ENCODE assay signal across 22 cellular contexts in genomic region chr7:66539948-66540375, GRCh38.
"Had no signal": no experiment of that assay in that cellular context is flagged by ENCODE, and none has a peak within 500 bp of the region (broad histone marks: within the 10 kb centered on the region; RNA-seq: fewer than 3 reads in every experiment).

No MANE protein-coding gene starts in this region.

- H3K27ac ChIP-seq: brain microvascular endothelial cell, esophagus squamous epithelium, hepatocyte, tibial nerve had no signal

- ATAC-seq: activated CD8-positive, alpha-beta T cell treated with anti-CD3 and anti-CD28 coated beads for 36 hours; activated naive CD8-positive, alpha-beta T cell treated with anti-CD3 and anti-CD28 coated beads, Interleukin-2, amount 50 U/mL, for 24 hours; activated T-helper 17 cell treated with anti-CD3 and anti-CD28 coated beads, Interleukin-2, amount 50 U/mL, for 72 hours; natural killer cell had no signal

- H3K27me3 ChIP-seq: brain microvascular endothelial cell, esophagus squamous epithelium, hepatocyte, tibial nerve had no signal

- H3K27me3 Mint-ChIP-seq: activated CD4-positive, alpha-beta T cell treated with anti-CD3 and anti-CD28 coated beads, Interleukin-2, amount 10 ng/mL, durations not matched to agents 24 days and 14 days; activated CD8-positive, alpha-beta T cell treated with anti-CD3 and anti-CD28 coated beads for 36 hours; activated naive CD8-positive, alpha-beta T cell treated with anti-CD3 and anti-CD28 coated beads, Interleukin-2, amount 50 U/mL, for 24 hours; activated T-helper 17 cell treated with anti-CD3 and anti-CD28 coated beads, Interleukin-2, amount 50 U/mL, for 72 hours; stimulated activated naive CD8-positive, alpha-beta T cell treated with anti-CD3 and anti-CD28 coated beads, Interleukin-15, Interleukin-2, amounts not matched to agents 100 ng/mL and 50 ng/mL, for 24 hours had no signal

- H3K27ac Mint-ChIP-seq: activated CD4-positive, alpha-beta T cell treated with anti-CD3 and anti-CD28 coated beads, Interleukin-2, amount 10 ng/mL, durations not matched to agents 24 days and 14 days; activated CD8-positive, alpha-beta T cell treated with anti-CD3 and anti-CD28 coated beads for 36 hours; activated naive CD4-positive, alpha-beta T cell treated with anti-CD3 and anti-CD28 coated beads for 36 hours; activated naive CD8-positive, alpha-beta T cell treated with anti-CD3 and anti-CD28 coated beads, Interleukin-2, amount 50 U/mL, for 24 hours; activated T-helper 17 cell treated with anti-CD3 and anti-CD28 coated beads, Interleukin-2, amount 50 U/mL, for 72 hours; stimulated activated naive CD8-positive, alpha-beta T cell treated with anti-CD3 and anti-CD28 coated beads, Interleukin-15, Interleukin-2, amounts not matched to agents 100 ng/mL and 50 ng/mL, for 24 hours had no signal

- H3K4me1 Mint-ChIP-seq: activated CD4-positive, alpha-beta T cell treated with anti-CD3 and anti-CD28 coated beads, Interleukin-2, amount 10 ng/mL, durations not matched to agents 24 days and 14 days had no signal

- H3K4me3 ChIP-seq: esophagus squamous epithelium, hepatocyte, lung, tibial nerve had no signal

- DNase-seq: activated CD4-positive, alpha-beta T cell treated with anti-CD3 and anti-CD28 coated beads, Interleukin-2, amount 10 ng/mL, durations not matched to agents 24 days and 14 days; activated CD8-positive, alpha-beta T cell treated with anti-CD3 and anti-CD28 coated beads for 36 hours; activated naive CD4-positive, alpha-beta T cell treated with anti-CD3 and anti-CD28 coated beads for 36 hours; activated naive CD8-positive, alpha-beta T cell treated with anti-CD3 and anti-CD28 coated beads, Interleukin-2, amount 50 U/mL, for 24 hours; activated T-cell treated with anti-CD3 and anti-CD28 coated beads, Interleukin-2, amount 50 U/mL, for 1 hour; aorta; brain microvascular endothelial cell; cortex of kidney; effector CD4-positive, alpha-beta T cell; esophagus squamous epithelium; left cardiac atrium; natural killer cell; nucleus accumbens; posterior cingulate gyrus; stimulated activated CD4-positive, alpha-beta T cell treated with anti-CD3 and anti-CD28 coated beads, Interleukin-2, amount 100 ng/mL, for 24 hours; SW 1271; T-helper 2 cell had no signal

- H3K9me3 ChIP-seq: esophagus squamous epithelium, tibial nerve had no signal

- H3K9me3 Mint-ChIP-seq: activated CD4-positive, alpha-beta T cell treated with anti-CD3 and anti-CD28 coated beads, Interleukin-2, amount 10 ng/mL, durations not matched to agents 24 days and 14 days; activated CD8-positive, alpha-beta T cell treated with anti-CD3 and anti-CD28 coated beads for 36 hours; activated naive CD4-positive, alpha-beta T cell treated with anti-CD3 and anti-CD28 coated beads for 36 hours; activated naive CD8-positive, alpha-beta T cell treated with anti-CD3 and anti-CD28 coated beads, Interleukin-2, amount 50 U/mL, for 24 hours; activated T-helper 17 cell treated with anti-CD3 and anti-CD28 coated beads, Interleukin-2, amount 50 U/mL, for 72 hours; natural killer cell; stimulated activated naive CD8-positive, alpha-beta T cell treated with anti-CD3 and anti-CD28 coated beads, Interleukin-15, Interleukin-2, amounts not matched to agents 100 ng/mL and 50 ng/mL, for 24 hours had no signal

- H3K36me3 Mint-ChIP-seq: natural killer cell had no signal

- H3K4me1 ChIP-seq: esophagus squamous epithelium, tibial nerve had no signal

- H3K4me3 Mint-ChIP-seq: activated CD4-positive, alpha-beta T cell treated with anti-CD3 and anti-CD28 coated beads, Interleukin-2, amount 10 ng/mL, durations not matched to agents 24 days and 14 days; activated CD8-positive, alpha-beta T cell treated with anti-CD3 and anti-CD28 coated beads for 36 hours; activated naive CD4-positive, alpha-beta T cell treated with anti-CD3 and anti-CD28 coated beads for 36 hours; activated naive CD8-positive, alpha-beta T cell treated with anti-CD3 and anti-CD28 coated beads, Interleukin-2, amount 50 U/mL, for 24 hours; activated T-helper 17 cell treated with anti-CD3 and anti-CD28 coated beads, Interleukin-2, amount 50 U/mL, for 72 hours; natural killer cell; stimulated activated naive CD8-positive, alpha-beta T cell treated with anti-CD3 and anti-CD28 coated beads, Interleukin-15, Interleukin-2, amounts not matched to agents 100 ng/mL and 50 ng/mL, for 24 hours had no signal
